Comparison of ENCODE assay signal across 9 cellular contexts in genomic region chr3:52831500-52832301, GRCh38. TPM values are rescaled to one million over a fixed set of nuclear protein-coding genes. Genes with fewer than 3 reads are reported as not detected.
DNase-seq lines count a peak whose midpoint lies in the region; ATAC-seq and TF ChIP-seq lines count a peak whose summit lies in the region.
"Had no signal": no experiment of that assay in that cellular context is flagged by ENCODE, and none has a peak within 500 bp of the region (broad histone marks: within the 10 kb centered on the region; RNA-seq: fewer than 3 reads in every experiment).

No MANE protein-coding gene starts in this region.

- peak overlapping the region; percentile 1 to 27 for H3K4me3 ChIP-seq in ascending aorta

- intact Hi-C loops in ascending aorta (cut with DNase I) = loop anchor here (1.0 to 5.0 kb wide), 2 partner anchors 14 to 59 kb away; partner anchors contain the start of gene NEK4

- H3K9me3 Mint-ChIP-seq in stimulated activated naive CD8-positive, alpha-beta T cell treated with anti-CD3 and anti-CD28 coated beads, Interleukin-15, amount 100 ng/mL, for 72 hours = no peaks in the 10 kb centered on the region
- no peaks in the 10 kb centered on the region for H3K9me3 Mint-ChIP-seq in activated naive CD8-positive, alpha-beta T cell treated with anti-CD3 and anti-CD28 coated beads, Interleukin-2, amount 50 U/mL, for 24 hours

- peaks cover 3% of the 10 kb centered on the region in 2 donors for H3K36me3 ChIP-seq in ascending aorta

- no peak for DNase-seq in stimulated activated naive CD8-positive, alpha-beta T cell treated with anti-CD3 and anti-CD28 coated beads, Interleukin-15, amount 100 ng/mL, for 72 hours
- no peak for DNase-seq in stimulated activated naive CD8-positive, alpha-beta T cell treated with anti-CD3 and anti-CD28 coated beads, Interleukin-15, Interleukin-2, amounts not matched to agents 100 U/mL and 50 U/mL, for 24 hours
- DNase-seq in ascending aorta (ENCODE audit: low spot score in 2 of 2) (peak; percentile 49 to 92), iris pigment epithelial cell (ENCODE audit: low read depth) (peak; percentile 55)
- no peak for DNase-seq in activated CD4-positive, CD25-positive, alpha-beta regulatory T cell treated with anti-CD3 and anti-CD28 coated beads, Interleukin-2, amount 50 U/mL, for 72 hours
- no peak for DNase-seq in activated naive CD8-positive, alpha-beta T cell treated with anti-CD3 and anti-CD28 coated beads, Interleukin-2, amount 50 U/mL, for 24 hours

- no peaks in the 10 kb centered on the region for H3K27me3 ChIP-seq in ascending aorta

- peaks cover 9% of the 10 kb centered on the region for H3K4me1 Mint-ChIP-seq in stimulated activated naive CD8-positive, alpha-beta T cell treated with anti-CD3 and anti-CD28 coated beads, Interleukin-15, amount 100 ng/mL, for 72 hours
- no peaks in the 10 kb centered on the region for H3K4me1 Mint-ChIP-seq in activated naive CD8-positive, alpha-beta T cell treated with anti-CD3 and anti-CD28 coated beads, Interleukin-2, amount 50 U/mL, for 24 hours

- H3K36me3 Mint-ChIP-seq in activated naive CD8-positive, alpha-beta T cell treated with anti-CD3 and anti-CD28 coated beads, Interleukin-2, amount 50 U/mL, for 24 hours (ENCODE audit: low read depth) = no peaks in the 10 kb centered on the region

- no peak for TF ChIP-seq CTCF in ascending aorta (IDR thresholded peaks at IDR 0.05)

- H3K9me3 ChIP-seq in ascending aorta = no peaks in the 10 kb centered on the region

- ATAC-seq in stimulated activated naive CD8-positive, alpha-beta T cell treated with anti-CD3 and anti-CD28 coated beads, Interleukin-15, amount 100 ng/mL, for 72 hours = no peak
- ATAC-seq in stimulated activated naive CD8-positive, alpha-beta T cell treated with anti-CD3 and anti-CD28 coated beads, Interleukin-15, Interleukin-2, amounts not matched to agents 100 U/mL and 50 U/mL, for 24 hours = no peak
- ATAC-seq in HG02970 (IDR thresholded peaks at IDR 0.05; ENCODE audit: low FRiP score, unreplicated experiment) (no peak), GM19035 (IDR thresholded peaks at IDR 0.05; ENCODE audit: unreplicated experiment) (no peak)
- no peak for ATAC-seq in activated naive CD8-positive, alpha-beta T cell treated with anti-CD3 and anti-CD28 coated beads, Interleukin-2, amount 50 U/mL, for 24 hours

- peak overlapping the region; percentile 81 to 95 for H3K27ac ChIP-seq in ascending aorta
- H3K27ac ChIP-seq: VCaP had no signal

- H3K4me3 Mint-ChIP-seq in stimulated activated naive CD8-positive, alpha-beta T cell treated with anti-CD3 and anti-CD28 coated beads, Interleukin-15, amount 100 ng/mL, for 72 hours = no peak overlapping the region
- no peak overlapping the region for H3K4me3 Mint-ChIP-seq in activated naive CD8-positive, alpha-beta T cell treated with anti-CD3 and anti-CD28 coated beads, Interleukin-2, amount 50 U/mL, for 24 hours

- no peaks in the 10 kb centered on the region for H3K27me3 Mint-ChIP-seq in stimulated activated naive CD8-positive, alpha-beta T cell treated with anti-CD3 and anti-CD28 coated beads, Interleukin-15, amount 100 ng/mL, for 72 hours
- H3K27me3 Mint-ChIP-seq in activated naive CD8-positive, alpha-beta T cell treated with anti-CD3 and anti-CD28 coated beads, Interleukin-2, amount 50 U/mL, for 24 hours = no peaks in the 10 kb centered on the region

- peaks cover 32 to 48% of the 10 kb centered on the region in 2 donors for H3K4me1 ChIP-seq in ascending aorta

- H3K27ac Mint-ChIP-seq in stimulated activated naive CD8-positive, alpha-beta T cell treated with anti-CD3 and anti-CD28 coated beads, Interleukin-15, amount 100 ng/mL, for 72 hours = peak overlapping the region; percentile 19 to 83
- H3K27ac Mint-ChIP-seq in activated naive CD8-positive, alpha-beta T cell treated with anti-CD3 and anti-CD28 coated beads, Interleukin-2, amount 50 U/mL, for 24 hours = no peak overlapping the region

RNA-seq across cellular contexts. Expression of gene ITIH4, which starts 1.2 kb away (rescaled TPM):
- total RNA-seq in ascending aorta = 9.8 TPM

RNA-seq across cellular contexts. Expression of gene MUSTN1, which starts 3.1 kb away (rescaled TPM):
- 132 TPM for total RNA-seq in ascending aorta

RNA-seq across cellular contexts. Expression of gene ITIH3, which starts 37.1 kb away (rescaled TPM):
- total RNA-seq in ascending aorta = 38.3 TPM

RNA-seq across cellular contexts. Expression of gene ITIH1, which starts 54.3 kb away (rescaled TPM):
- 2.0 TPM for total RNA-seq in ascending aorta

Comparison
In these comparisons a context has a peak if more than half of its experiments do, and no peak if none do; other contexts are left out.
1. DNase-seq: peak in ascending aorta (2 of 2) and iris pigment epithelial cell (single experiment); none in stimulated activated naive CD8-positive, alpha-beta T cell treated with anti-CD3 and anti-CD28 coated beads, Interleukin-15, amount 100 ng/mL, for 72 hours (0 of 2), stimulated activated naive CD8-positive, alpha-beta T cell treated with anti-CD3 and anti-CD28 coated beads, Interleukin-15, Interleukin-2, amounts not matched to agents 100 U/mL and 50 U/mL, for 24 hours (single experiment), activated CD4-positive, CD25-positive, alpha-beta regulatory T cell treated with anti-CD3 and anti-CD28 coated beads, Interleukin-2, amount 50 U/mL, for 72 hours (single experiment) and activated naive CD8-positive, alpha-beta T cell treated with anti-CD3 and anti-CD28 coated beads, Interleukin-2, amount 50 U/mL, for 24 hours (single experiment).